Comparison of ENCODE assay signal across 10 cellular contexts in the genomic region with DNA sequence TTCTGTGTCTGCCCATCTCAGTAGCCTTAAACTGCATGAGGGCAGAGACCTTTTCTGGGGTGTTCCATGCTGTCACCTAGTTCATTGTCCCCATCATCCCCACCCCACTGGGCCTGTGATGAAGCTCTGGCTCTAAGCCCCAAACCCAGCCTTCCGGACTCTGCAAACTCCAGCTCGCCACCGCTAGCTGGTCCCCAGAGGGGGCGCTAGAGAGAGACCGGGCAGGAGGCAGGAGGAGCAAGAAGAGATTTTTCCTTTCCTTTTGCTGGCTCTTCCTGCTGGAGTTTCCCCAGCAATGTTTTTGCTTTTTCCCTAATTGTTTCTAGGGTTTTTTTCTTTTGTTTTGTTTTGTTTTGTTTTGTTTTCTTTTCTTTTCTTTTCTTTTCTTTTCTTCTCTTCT.
A peak's percentile ranks its signal among the peaks of the same experiment; 100 is the strongest.
DNase-seq lines count a peak whose midpoint lies in the region; ATAC-seq, FAIRE-seq and TF ChIP-seq lines count a peak whose summit lies in the region.
"Had no signal": no experiment of that assay in that cellular context is flagged by ENCODE, and none has a peak within 500 bp of the region (broad histone marks: within the 10 kb centered on the region; RNA-seq: fewer than 3 reads in every experiment).

No MANE protein-coding gene starts in this region.

- no peaks in the 10 kb centered on the region for H3F3A ChIP-seq in SK-N-SH (replicated peaks; ENCODE audit: insufficient read depth)

- no peak overlapping the region for H3K4me3 ChIP-seq in SK-N-SH (ENCODE audit: low read depth in 2 of 2, low read length in 1 of 2)
- H3K4me3 ChIP-seq in Karpas-422 (ENCODE audit: low read length): no peak overlapping the region
- no peak overlapping the region for H3K4me3 ChIP-seq in cardiac fibroblast (replicated peaks in 1 of 2; ENCODE audit: low read depth in 2 of 2, low read length in 2 of 2)
- no peak overlapping the region for H3K4me3 ChIP-seq in pancreas

- no peaks in the 10 kb centered on the region for H3K9me3 ChIP-seq in SK-N-SH
- no peaks in the 10 kb centered on the region for H3K9me3 ChIP-seq in Karpas-422 (ENCODE audit: low read length)
- H3K9me3 ChIP-seq in pancreas: no peaks in the 10 kb centered on the region

- POLR2A ChIA-PET in SK-N-SH (lab: Yijun Ruan, JAX): no interaction called here

- H3K4me1 ChIP-seq in SK-N-SH (ENCODE audit: control insufficient read depth in 1 of 2, insufficient read depth in 2 of 2, low read depth in 1 of 2, low read length in 1 of 2) (peaks cover 0 to 3% of the 10 kb centered on the region in 2 experiments; a peak in 1 of 4 replicates), Karpas-422 (ENCODE audit: low read length) (no peaks in the 10 kb centered on the region), pancreas (no peaks in the 10 kb centered on the region)

- H4K20me1 ChIP-seq in SK-N-SH (ENCODE audit: insufficient read depth) (no peaks in the 10 kb centered on the region), Karpas-422 (ENCODE audit: insufficient read depth, low read depth, low read length) (no peaks in the 10 kb centered on the region)

- H3K9me2 ChIP-seq in SK-N-SH: no peaks in the 10 kb centered on the region
- H3K9me2 ChIP-seq in Karpas-422 (replicated peaks; ENCODE audit: insufficient read depth, low read length): no peaks in the 10 kb centered on the region

- 66% methylated on average over 5 of the region's 5 CpGs for WGBS in SK-N-SH (ENCODE audit: low lambda C conversion rate)
- 18 to 35% methylated on average over 5 of the region's 5 CpGs for WGBS in pancreas, 2 donors

- H3K9ac ChIP-seq in SK-N-SH: no peak overlapping the region
- no peak overlapping the region for H3K9ac ChIP-seq in Karpas-422 (ENCODE audit: low read length)

- TF ChIP-seq CTCF in SK-N-SH (IDR thresholded peaks at IDR 0.05) (no peak), cardiac fibroblast (IDR thresholded peaks at IDR 0.05; ENCODE audit: low read depth, low read length) (peak; percentile 26), pancreas (IDR thresholded peaks at IDR 0.05) (peak in 3 of 4 donors; percentile 10 to 20 (median 18))

- H3K27me3 ChIP-seq in SK-N-SH (ENCODE audit: insufficient read depth): no peaks in the 10 kb centered on the region
- H3K27me3 ChIP-seq in Karpas-422 (ENCODE audit: low read length): no peaks in the 10 kb centered on the region
- H3K27me3 ChIP-seq in pancreas: no peaks in the 10 kb centered on the region

- peak; percentile 21 for DNase-seq in SK-N-SH
- peak; percentile 75 for DNase-seq in Karpas-422
- peak in 1 of 2 donors; percentile 2 for DNase-seq in cardiac fibroblast (ENCODE audit: low read depth in 2 of 2)
- peak in 5 of 6 donors; percentile 18 to 74 (median 35) for DNase-seq in pancreas
- no peak for DNase-seq in NCI-H128 (lab: John Stamatoyannopoulos, UW; ENCODE audit: unreplicated experiment)
- DNase-seq: CD8-positive, alpha-beta memory T cell; natural killer cell had no signal

- TF ChIP-seq EP300 in SK-N-SH (IDR thresholded peaks at IDR 0.05; ENCODE audit: borderline replicate concordance in 1 of 2, low read depth in 1 of 2, low read length in 1 of 2): no peak

- CTCF ChIA-PET in SK-N-SH (lab: Yijun Ruan, JAX): interaction anchor here (0.6 to 0.9 kb wide), 3 partner anchors 11 to 389 kb away, joined by 3 read pairs; no protein-coding TSS in a partner anchor

- no peak for FAIRE-seq in pancreas (lab: Jason Lieb, UNC)

- H3K79me2 ChIP-seq in SK-N-SH (ENCODE audit: insufficient read depth) (no peaks in the 10 kb centered on the region), Karpas-422 (ENCODE audit: low read length) (no peaks in the 10 kb centered on the region)

- H3K27ac ChIP-seq in SK-N-SH (ENCODE audit: low read depth in 2 of 2, low read length in 1 of 2) (no peak overlapping the region), Karpas-422 (ENCODE audit: low read length) (no peak overlapping the region), pancreas (no peak overlapping the region)

- H3K36me3 ChIP-seq in SK-N-SH (replicated peaks in 1 of 2; ENCODE audit: control insufficient read depth in 1 of 2, insufficient read depth in 2 of 2, low read length in 1 of 2) (no peaks in the 10 kb centered on the region), Karpas-422 (ENCODE audit: insufficient read depth, low read length) (no peaks in the 10 kb centered on the region), pancreas (no peaks in the 10 kb centered on the region)

- intact Hi-C loops in pancreas (cut with DNase I): no loop called here

- ATAC-seq in SK-N-SH treated with all-trans-retinoic acid at 6 μM for 48 hours (no peak), pancreas (peak in 3 of 4 donors; percentile 45 to 67 (median 56)), GM18520 (IDR thresholded peaks at IDR 0.05; ENCODE audit: unreplicated experiment) (no peak), HG03025 (IDR thresholded peaks at IDR 0.05; ENCODE audit: low FRiP score, unreplicated experiment) (no peak)
- ATAC-seq: natural killer cell had no signal

- H2AFZ ChIP-seq in SK-N-SH (ENCODE audit: low read depth) (no peak overlapping the region), Karpas-422 (ENCODE audit: low read length) (no peak overlapping the region)

- H3K4me2 ChIP-seq in SK-N-SH (no peak overlapping the region), Karpas-422 (ENCODE audit: low read depth, low read length, poor library complexity, severe bottlenecking) (no peak overlapping the region)

- TF ChIP-seq RAD21 in SK-N-SH (IDR thresholded peaks at IDR 0.05; ENCODE audit: low read length): no peak

TF ChIP-seq in SK-N-SH, 30 proteins besides CTCF, POLR2A, EP300 and RAD21:
- TF ChIP-seq NRF1 (IDR thresholded peaks at IDR 0.05; ENCODE audit: low read depth, low read length) (no peak), RFX5 (IDR thresholded peaks at IDR 0.05; ENCODE audit: low read length) (no peak), YY1 (IDR thresholded peaks at IDR 0.05; ENCODE audit: low read depth) (no peak), FOXM1 (IDR thresholded peaks at IDR 0.05; ENCODE audit: low read depth) (no peak)
- TF ChIP-seq, protein P1, sequence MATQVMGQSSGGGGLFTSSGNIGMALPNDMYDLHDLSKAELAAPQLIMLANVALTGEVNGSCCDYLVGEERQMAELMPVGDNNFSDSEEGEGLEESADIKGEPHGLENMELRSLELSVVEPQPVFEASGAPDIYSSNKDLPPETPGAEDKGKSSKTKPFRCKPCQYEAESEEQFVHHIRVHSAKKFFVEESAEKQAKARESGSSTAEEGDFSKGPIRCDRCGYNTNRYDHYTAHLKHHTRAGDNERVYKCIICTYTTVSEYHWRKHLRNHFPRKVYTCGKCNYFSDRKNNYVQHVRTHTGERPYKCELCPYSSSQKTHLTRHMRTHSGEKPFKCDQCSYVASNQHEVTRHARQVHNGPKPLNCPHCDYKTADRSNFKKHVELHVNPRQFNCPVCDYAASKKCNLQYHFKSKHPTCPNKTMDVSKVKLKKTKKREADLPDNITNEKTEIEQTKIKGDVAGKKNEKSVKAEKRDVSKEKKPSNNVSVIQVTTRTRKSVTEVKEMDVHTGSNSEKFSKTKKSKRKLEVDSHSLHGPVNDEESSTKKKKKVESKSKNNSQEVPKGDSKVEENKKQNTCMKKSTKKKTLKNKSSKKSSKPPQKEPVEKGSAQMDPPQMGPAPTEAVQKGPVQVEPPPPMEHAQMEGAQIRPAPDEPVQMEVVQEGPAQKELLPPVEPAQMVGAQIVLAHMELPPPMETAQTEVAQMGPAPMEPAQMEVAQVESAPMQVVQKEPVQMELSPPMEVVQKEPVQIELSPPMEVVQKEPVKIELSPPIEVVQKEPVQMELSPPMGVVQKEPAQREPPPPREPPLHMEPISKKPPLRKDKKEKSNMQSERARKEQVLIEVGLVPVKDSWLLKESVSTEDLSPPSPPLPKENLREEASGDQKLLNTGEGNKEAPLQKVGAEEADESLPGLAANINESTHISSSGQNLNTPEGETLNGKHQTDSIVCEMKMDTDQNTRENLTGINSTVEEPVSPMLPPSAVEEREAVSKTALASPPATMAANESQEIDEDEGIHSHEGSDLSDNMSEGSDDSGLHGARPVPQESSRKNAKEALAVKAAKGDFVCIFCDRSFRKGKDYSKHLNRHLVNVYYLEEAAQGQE (IDR thresholded peaks at IDR 0.05; ENCODE audit: low read depth, low read length): no peak

TF ChIP-seq in SK-N-SH treated with all-trans-retinoic acid at 6 μM for 48 hours, 23 proteins besides CTCF, POLR2A, EP300 and RAD21:
- no peak for TF ChIP-seq ZNF70 (CRISPR knock-in tag; IDR thresholded peaks at IDR 0.05)
TF ChIP-seq in SK-N-SH treated with all-trans-retinoic acid at 6 μM for 48 hours: peak in this region for 0.

Comparison
In these comparisons a context has a peak if more than half of its experiments do, and no peak if none do; other contexts are left out.
1. ATAC-seq: peak in pancreas (3 of 4); none in SK-N-SH treated with all-trans-retinoic acid at 6 μM for 48 hours (single experiment), GM18520 (single experiment) and HG03025 (single experiment).